16 cellular contexts compared by ENCODE assay signal in the genomic region with DNA sequence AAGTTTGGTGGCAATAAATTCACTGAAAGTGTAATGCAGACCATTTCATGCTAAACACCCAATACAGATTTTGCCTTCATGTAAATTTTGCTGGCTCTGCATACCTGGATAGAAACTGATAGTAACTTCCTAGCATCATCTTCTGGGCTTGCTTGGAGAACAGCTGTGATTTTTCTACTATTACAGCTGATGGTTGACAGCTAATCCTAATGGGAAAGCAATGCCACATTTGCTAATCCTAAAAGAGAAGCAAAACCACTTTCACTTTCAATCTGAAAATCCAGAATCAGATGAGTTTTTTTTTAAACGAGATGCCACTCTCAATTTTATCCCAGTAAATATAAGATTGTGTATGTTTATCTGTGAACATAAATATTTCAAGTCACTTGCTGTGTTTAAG.
DNase-seq lines count a peak whose midpoint lies in the region; ATAC-seq and TF ChIP-seq lines count a peak whose summit lies in the region.
"Had no signal": no experiment of that assay in that cellular context is flagged by ENCODE, and none has a peak within 500 bp of the region (broad histone marks: within the 10 kb centered on the region; RNA-seq: fewer than 3 reads in every experiment).

No MANE protein-coding gene starts in this region.

- H3K4me2 ChIP-seq in OCI-LY3 (ENCODE audit: low read length), result peak overlapping the region; percentile 31

- no peaks in the 10 kb centered on the region for H3K36me3 ChIP-seq in OCI-LY3 (replicated peaks; ENCODE audit: low read depth, low read length)
- H3K36me3 ChIP-seq in suprapubic skin, result no peaks in the 10 kb centered on the region
- H3K36me3 ChIP-seq: SJCRH30 had no signal

- no peaks in the 10 kb centered on the region for H4K20me1 ChIP-seq in OCI-LY3 (ENCODE audit: insufficient read depth, low read length)

- H3K9ac ChIP-seq in OCI-LY3 (ENCODE audit: low read length), result no peak overlapping the region

- no peak for TF ChIP-seq CTCF in OCI-LY3 (IDR thresholded peaks at IDR 0.05; ENCODE audit: low read depth, low read length)
- no peak for TF ChIP-seq CTCF in foreskin keratinocyte (conservative IDR thresholded peaks at IDR 0.05)
- TF ChIP-seq CTCF in suprapubic skin (IDR thresholded peaks at IDR 0.05), result no peak

- ATAC-seq in foreskin keratinocyte, result no peak
- no peak for ATAC-seq in GM18519 (IDR thresholded peaks at IDR 0.05; ENCODE audit: low FRiP score, unreplicated experiment)

- H3K79me2 ChIP-seq in OCI-LY3 (ENCODE audit: low read length), result no peaks in the 10 kb centered on the region

- H3K27me3 ChIP-seq in OCI-LY3 (ENCODE audit: low read depth, low read length) (no peaks in the 10 kb centered on the region), foreskin keratinocyte (no peaks in the 10 kb centered on the region), suprapubic skin (no peaks in the 10 kb centered on the region)
- H3K27me3 ChIP-seq: SJCRH30 had no signal

- TF ChIP-seq EP300 in suprapubic skin (IDR thresholded peaks at IDR 0.05), result no peak

- DNase-seq in A172 (ENCODE audit: low spot score) (peak; percentile 0), DMS53 treated with DMSO at 0.1 percent for 48 hours (lab: John Stamatoyannopoulos, UW; ENCODE audit: unreplicated experiment) (peak; percentile 4), kidney tubule cell (ENCODE audit: low spot score) (peak; percentile 5), foreskin keratinocyte (no peak), suprapubic skin (ENCODE audit: low spot score in 2 of 2) (no peak)
- DNase-seq in stimulated activated CD4-positive, alpha-beta T cell treated with anti-CD3 and anti-CD28 coated beads, Interleukin-1b, Interleukin-23, amount 100 ng/mL, for 48 hours, result no peak
- DNase-seq: CD4-positive, CD25-positive, alpha-beta regulatory T cell; DMS79 treated with DMSO at 0.1 percent for 48 hours; NCI-H1436; NCI-H2081 treated with DMSO at 0.1 percent for 48 hours; NCI-H510A; NCI-H774; T-helper 2 cell had no signal

- WGBS in suprapubic skin, result 54% methylated on average over 1 of the region's 1 CpG

- no peak overlapping the region for H2AFZ ChIP-seq in OCI-LY3 (ENCODE audit: low read depth, low read length)

- H3K4me1 ChIP-seq in OCI-LY3 (ENCODE audit: low read length) (peaks cover 11% of the 10 kb centered on the region), foreskin keratinocyte (no peaks in the 10 kb centered on the region), suprapubic skin (no peaks in the 10 kb centered on the region)
- H3K4me1 ChIP-seq: SJCRH30 had no signal

- H3K27ac ChIP-seq in OCI-LY3 (ENCODE audit: low read length), result no peak overlapping the region
- H3K27ac ChIP-seq in foreskin keratinocyte, result no peak overlapping the region
- no peak overlapping the region for H3K27ac ChIP-seq in suprapubic skin
- H3K27ac ChIP-seq: SJCRH30 had no signal

- TF ChIP-seq POLR2A in suprapubic skin (IDR thresholded peaks at IDR 0.05), result no peak

- H3K9me3 ChIP-seq in OCI-LY3 (ENCODE audit: insufficient read depth, low read length), result no peaks in the 10 kb centered on the region
- H3K9me3 ChIP-seq in suprapubic skin, result peaks cover 12% of the 10 kb centered on the region
- H3K9me3 ChIP-seq: SJCRH30 had no signal

- H3K4me3 ChIP-seq in OCI-LY3 (ENCODE audit: low read length) (no peak overlapping the region), suprapubic skin (no peak overlapping the region)
- H3K4me3 ChIP-seq: SJCRH30 had no signal

Comparison
In these comparisons a context has a peak if more than half of its experiments do, and no peak if none do; other contexts are left out.
1. DNase-seq: peak in A172 (single experiment), DMS53 treated with DMSO at 0.1 percent for 48 hours (single experiment) and kidney tubule cell (single experiment); none in stimulated activated CD4-positive, alpha-beta T cell treated with anti-CD3 and anti-CD28 coated beads, Interleukin-1b, Interleukin-23, amount 100 ng/mL, for 48 hours (single experiment), foreskin keratinocyte (0 of 2) and suprapubic skin (0 of 2).